1 cellular context compared by ENCODE assay signal in the genomic region with DNA sequence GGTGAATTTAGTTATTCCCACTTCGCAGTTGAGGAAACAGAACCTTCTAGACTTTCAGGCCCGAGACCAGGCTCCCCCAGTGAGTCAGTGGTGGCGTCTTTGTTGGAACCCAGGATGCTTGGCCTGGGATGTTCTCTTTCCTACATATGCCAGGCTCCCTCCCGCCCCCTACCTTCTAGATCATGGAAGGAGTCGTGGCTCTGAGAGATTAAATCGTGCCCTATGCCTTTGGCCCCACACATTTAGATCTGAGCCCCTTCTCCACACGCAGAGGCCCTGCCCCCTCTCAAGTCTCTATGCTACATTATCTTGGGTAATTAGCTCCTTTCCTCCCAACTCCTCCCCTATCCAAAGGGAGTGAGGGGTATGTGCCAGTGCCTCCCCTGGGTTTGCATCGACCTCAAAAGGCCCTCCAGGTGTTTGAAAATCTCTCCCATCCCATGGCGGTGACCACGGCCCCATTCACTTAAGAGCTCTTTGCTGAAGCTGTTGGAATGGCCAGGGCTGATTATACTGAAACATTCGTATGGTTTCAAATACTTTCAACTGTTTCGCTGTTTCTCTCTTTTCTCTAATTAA.
TF ChIP-seq lines count a peak whose summit lies in the region.

No MANE protein-coding gene starts in this region.

TF ChIP-seq in GM23338, 12 proteins besides CTCF, POLR2A, EP300 and RAD21 (continued from another document):
- no peak for TF ChIP-seq ZNF462 (CRISPR knock-in tag; IDR thresholded peaks at IDR 0.05)
- TF ChIP-seq POLR2AphosphoS5 (IDR thresholded peaks at IDR 0.05; ENCODE audit: low read depth), result no peak
- no peak for TF ChIP-seq EZH2phosphoT487 (IDR thresholded peaks at IDR 0.05; ENCODE audit: unreplicated experiment)
- TF ChIP-seq ZNF114 (CRISPR knock-in tag; IDR thresholded peaks at IDR 0.05), result no peak
- TF ChIP-seq ZNF331 (CRISPR knock-in tag; IDR thresholded peaks at IDR 0.05; ENCODE audit: low read depth), result no peak
- no peak for TF ChIP-seq NANOG (IDR thresholded peaks at IDR 0.05; ENCODE audit: borderline replicate concordance)
